In genomic region chr14:84090837-84091236, GRCh38 we compare ENCODE assay signal across 24 cellular contexts.
"Had no signal": no experiment of that assay in that cellular context is flagged by ENCODE, and none has a peak within 500 bp of the region (broad histone marks: within the 10 kb centered on the region; RNA-seq: fewer than 3 reads in every experiment).

No MANE protein-coding gene starts in this region.

- H3K27ac ChIP-seq: KMS-11, VCaP had no signal

- H3K9ac ChIP-seq: KMS-11 had no signal

- H3K27me3 Mint-ChIP-seq: activated CD4-positive, alpha-beta memory T cell treated with anti-CD3 and anti-CD28 coated beads, Interleukin-2, amount 10 ng/mL, durations not matched to agents 7 days and 5 days; activated naive CD8-positive, alpha-beta T cell; activated T-helper 17 cell treated with anti-CD3 and anti-CD28 coated beads, Interleukin-2, amount 50 U/mL, for 72 hours; T-helper 17 cell had no signal

- H3K4me3 Mint-ChIP-seq: activated CD4-positive, alpha-beta memory T cell treated with anti-CD3 and anti-CD28 coated beads, Interleukin-2, amount 10 ng/mL, durations not matched to agents 7 days and 5 days; activated naive CD4-positive, alpha-beta T cell treated with anti-CD3 and anti-CD28 coated beads for 36 hours; activated naive CD8-positive, alpha-beta T cell; activated T-helper 17 cell treated with anti-CD3 and anti-CD28 coated beads, Interleukin-2, amount 50 U/mL, for 72 hours; T-helper 17 cell had no signal

- ATAC-seq: activated T-helper 17 cell treated with anti-CD3 and anti-CD28 coated beads, Interleukin-2, amount 50 U/mL, for 72 hours; T-helper 17 cell had no signal

- H3K27ac Mint-ChIP-seq: activated CD4-positive, alpha-beta memory T cell treated with anti-CD3 and anti-CD28 coated beads, Interleukin-2, amount 10 ng/mL, durations not matched to agents 7 days and 5 days; activated naive CD4-positive, alpha-beta T cell treated with anti-CD3 and anti-CD28 coated beads for 36 hours; activated naive CD8-positive, alpha-beta T cell; activated T-helper 17 cell treated with anti-CD3 and anti-CD28 coated beads, Interleukin-2, amount 50 U/mL, for 72 hours; T-helper 17 cell had no signal

- H3K36me3 Mint-ChIP-seq: activated naive CD8-positive, alpha-beta T cell had no signal

- H3K4me2 ChIP-seq: KMS-11 had no signal

- DNase-seq: activated CD4-positive, alpha-beta memory T cell treated with anti-CD3 and anti-CD28 coated beads, Interleukin-2, amount 10 ng/mL, durations not matched to agents 7 days and 5 days; activated CD4-positive, alpha-beta T cell treated with anti-CD3 and anti-CD28 coated beads, Interleukin-2, amount 50 U/mL, for 1 hour; activated CD4-positive, CD25-positive, alpha-beta regulatory T cell; activated gamma-delta T cell; activated naive CD4-positive, alpha-beta T cell treated with anti-CD3 and anti-CD28 coated beads for 36 hours; activated T-cell treated with anti-CD3 and anti-CD28 coated beads for 4 hours; activated T-cell treated with anti-CD3 and anti-CD28 coated beads, Interleukin-2, amount 50 U/mL, for 48 hours; amygdala; NCI-H1092; NCI-H1417; NCI-H1930; NCI-H2107; NCI-H2171 treated with DMSO at 0.1 percent for 48 hours; NCI-H345; NCI-H510A; NCI-H526 treated with DMSO at 0.1 percent for 48 hours; NCI-H82; SIG-M5; T-helper 17 cell; T1000 had no signal

- H3K4me1 Mint-ChIP-seq: activated CD4-positive, alpha-beta memory T cell treated with anti-CD3 and anti-CD28 coated beads, Interleukin-2, amount 10 ng/mL, durations not matched to agents 7 days and 5 days; activated T-helper 17 cell treated with anti-CD3 and anti-CD28 coated beads, Interleukin-2, amount 50 U/mL, for 72 hours; T-helper 17 cell had no signal
